ENCODE assay signal across 9 cellular contexts in genomic region chr20:49594143-49594928, GRCh38. TPM values are rescaled to one million over a fixed set of nuclear protein-coding genes. Genes with fewer than 3 reads are reported as not detected.
DNase-seq lines count a peak whose midpoint lies in the region; ATAC-seq and TF ChIP-seq lines count a peak whose summit lies in the region.
"Had no signal": no experiment of that assay in that cellular context is flagged by ENCODE, and none has a peak within 500 bp of the region (broad histone marks: within the 10 kb centered on the region; RNA-seq: fewer than 3 reads in every experiment).

No MANE protein-coding gene starts in this region.

- POLR2A ChIA-PET in OCI-LY7 (lab: Charles Lee): no interaction called here

- CTCF ChIA-PET in OCI-LY7 (lab: Charles Lee; ENCODE audit: unreplicated experiment): no interaction called here

- H3K4me1 ChIP-seq in esophagus squamous epithelium (peaks cover 8 to 61% (median 33%) of the 10 kb centered on the region in 3 donors), OCI-LY7 (ENCODE audit: insufficient read depth, low read length, poor library complexity, severe bottlenecking) (peaks cover 40% of the 10 kb centered on the region), smooth muscle cell (ENCODE audit: low read depth) (no peaks in the 10 kb centered on the region)

- H3K36me3 ChIP-seq in esophagus squamous epithelium (no peaks in the 10 kb centered on the region), OCI-LY7 (ENCODE audit: insufficient read depth, low read length) (no peaks in the 10 kb centered on the region), smooth muscle cell (ENCODE audit: low read depth) (no peaks in the 10 kb centered on the region)

- peak; percentile 71 for DNase-seq in HPDE6-E6E7 (ENCODE audit: extremely low spot score)
- DNase-seq in activated CD4-positive, alpha-beta T cell treated with anti-CD3 and anti-CD28 coated beads, Interleukin-2, amount 50 U/mL, for 24 hours (ENCODE audit: low read depth in 1 of 2, low spot score in 1 of 2): peak; percentile 36 to 44
- no peak for DNase-seq in esophagus squamous epithelium (lab: John Stamatoyannopoulos, UW)
- peak; percentile 17 to 65 for DNase-seq in stimulated activated CD4-positive, alpha-beta T cell treated with anti-CD3 and anti-CD28 coated beads, Interleukin-12 subunit alpha, Interleukin-12 subunit beta, amount 100 ng/mL, for 24 hours (ENCODE audit: low read depth in 2 of 2)
- DNase-seq in OCI-LY7 (ENCODE audit: low spot score): no peak
- DNase-seq in KG1 (lab: John Stamatoyannopoulos, UW): no peak
- DNase-seq in smooth muscle cell (lab: John Stamatoyannopoulos, UW; ENCODE audit: unreplicated experiment): no peak

- no peak overlapping the region for H3K4me3 ChIP-seq in esophagus squamous epithelium
- no peak overlapping the region for H3K4me3 ChIP-seq in OCI-LY7 (ENCODE audit: low read depth, low read length, poor library complexity, severe bottlenecking)
- H3K4me3 ChIP-seq in smooth muscle cell: no peak overlapping the region
- H3K4me3 ChIP-seq: lung had no signal

- intact Hi-C loops in esophagus squamous epithelium (cut with DNase I): no loop called here
- intact Hi-C loops in OCI-LY7 (cut with micrococcal nuclease; ENCODE audit: unreplicated experiment): no loop called here

- H4K20me1 ChIP-seq in OCI-LY7 (ENCODE audit: insufficient read depth, low read length): no peaks in the 10 kb centered on the region
- H4K20me1 ChIP-seq in smooth muscle cell (ENCODE audit: low read depth): no peaks in the 10 kb centered on the region

- no peaks in the 10 kb centered on the region for H3F3A ChIP-seq in smooth muscle cell (ENCODE audit: low read depth)

- BruUV-seq in OCI-LY7 (replicated peaks; lab: Mats Ljungman, UMichigan): no TSS peak

- H3K27ac ChIP-seq in esophagus squamous epithelium (peak overlapping the region; percentile 69 to 89 (median 82)), OCI-LY7 (ENCODE audit: low read depth, low read length, poor library complexity, severe bottlenecking) (no peak overlapping the region), smooth muscle cell (ENCODE audit: low read depth) (no peak overlapping the region)

- H3K9me3 ChIP-seq in esophagus squamous epithelium (no peaks in the 10 kb centered on the region), OCI-LY7 (ENCODE audit: low read length) (peaks cover 8% of the 10 kb centered on the region), smooth muscle cell (replicated peaks; ENCODE audit: low read depth) (no peaks in the 10 kb centered on the region)

- no peak for TF ChIP-seq POLR2A in esophagus squamous epithelium (IDR thresholded peaks at IDR 0.05)

- no peak for ATAC-seq in HG03196 (IDR thresholded peaks at IDR 0.05; ENCODE audit: unreplicated experiment)

- no peaks in the 10 kb centered on the region for H3K79me2 ChIP-seq in OCI-LY7 (ENCODE audit: insufficient read depth, low read depth, low read length)
- no peaks in the 10 kb centered on the region for H3K79me2 ChIP-seq in smooth muscle cell (ENCODE audit: low read depth)

- H3K4me2 ChIP-seq in OCI-LY7 (ENCODE audit: low read length) (no peak overlapping the region), smooth muscle cell (no peak overlapping the region)

- TF ChIP-seq CTCF in esophagus squamous epithelium (IDR thresholded peaks at IDR 0.05): no peak
- no peak for TF ChIP-seq CTCF in OCI-LY7 (conservative IDR thresholded peaks at IDR 0.05; ENCODE audit: low read length)
- TF ChIP-seq CTCF in smooth muscle cell (IDR thresholded peaks at IDR 0.05; ENCODE audit: borderline replicate concordance, insufficient read depth, poor library complexity, severe bottlenecking): no peak

- no peak overlapping the region for H2AFZ ChIP-seq in OCI-LY7 (ENCODE audit: low read length)
- H2AFZ ChIP-seq in smooth muscle cell (ENCODE audit: low read depth): no peak overlapping the region

- 21 to 35% methylated on average over 7 to 9 of the region's 12 CpGs for WGBS in esophagus squamous epithelium, 2 donors
- WGBS in smooth muscle cell (ENCODE audit: low lambda C conversion rate): 38% methylated on average over 12 of the region's 12 CpGs

- H3K27me3 ChIP-seq in esophagus squamous epithelium (no peaks in the 10 kb centered on the region), smooth muscle cell (ENCODE audit: low read depth) (no peaks in the 10 kb centered on the region)

- no peaks in the 10 kb centered on the region for H3K9me2 ChIP-seq in OCI-LY7 (ENCODE audit: insufficient read depth, low read length)

- no peak overlapping the region for H3K9ac ChIP-seq in smooth muscle cell (ENCODE audit: low read depth)

RNA-seq across cellular contexts. Expression of gene PTGIS, which starts 26.4 kb away (rescaled TPM):
- total RNA-seq in esophagus squamous epithelium: 10 to 100 TPM in 2 of 4 donors, 1 to 10 TPM in 2; 1.6 to 34.1 (median 8.6) TPM
- total RNA-seq in OCI-LY7 (2014; rRNA removed; shearing (Covaris generic)): not detected in 2 replicates
- not detected in 2 replicates for total RNA-seq in OCI-LY7 (2022)
- 0.18 and 0.31 TPM in 2 replicates for total RNA-seq in smooth muscle cell
- polyA plus RNA-seq in smooth muscle cell: 0.64 and 0.65 TPM in 2 replicates

Comparison
In these comparisons a context has a peak if more than half of its experiments do, and no peak if none do; other contexts are left out.
1. DNase-seq: peak in HPDE6-E6E7 (single experiment), activated CD4-positive, alpha-beta T cell treated with anti-CD3 and anti-CD28 coated beads, Interleukin-2, amount 50 U/mL, for 24 hours (2 of 2) and stimulated activated CD4-positive, alpha-beta T cell treated with anti-CD3 and anti-CD28 coated beads, Interleukin-12 subunit alpha, Interleukin-12 subunit beta, amount 100 ng/mL, for 24 hours (2 of 2); none in esophagus squamous epithelium (single experiment), OCI-LY7 (single experiment), KG1 (single experiment) and smooth muscle cell (single experiment).
2. H3K27ac ChIP-seq: peak in esophagus squamous epithelium (4 of 4); none in OCI-LY7 (single experiment) and smooth muscle cell (single experiment).